Comparison of ENCODE assay signal across 1 cellular context in genomic region chr1:75100481-75101092, GRCh38.
TF ChIP-seq lines count a peak whose summit lies in the region.

No MANE protein-coding gene starts in this region.

TF ChIP-seq in GM23338, 12 proteins besides CTCF, POLR2A, EP300 and RAD21 (continued from another document):
- no peak for TF ChIP-seq ZNF462 (CRISPR knock-in tag; IDR thresholded peaks at IDR 0.05)
- TF ChIP-seq NANOG (IDR thresholded peaks at IDR 0.05; ENCODE audit: borderline replicate concordance): no peak
